8 cellular contexts compared by ENCODE assay signal in the genomic region with DNA sequence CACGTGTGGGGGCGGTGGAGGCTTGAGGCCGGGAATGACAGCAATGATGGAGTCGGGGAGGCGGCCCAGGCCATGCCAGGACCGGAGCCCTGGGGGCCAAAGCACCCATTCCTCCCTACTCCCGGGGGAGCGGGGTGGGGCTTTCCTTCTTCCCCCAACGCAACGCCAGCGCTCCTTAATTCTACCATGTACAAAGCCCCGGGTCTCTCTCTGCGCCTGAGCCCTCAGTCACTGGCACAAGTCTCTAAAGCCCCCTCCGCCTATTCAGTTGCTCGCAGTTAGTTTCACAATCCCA. TPM values are rescaled to one million over a fixed set of nuclear protein-coding genes. Genes with fewer than 3 reads are reported as not detected.
DNase-seq lines count a peak whose midpoint lies in the region; ATAC-seq and TF ChIP-seq lines count a peak whose summit lies in the region.

No MANE protein-coding gene starts in this region.

- no peak for ATAC-seq in CD8-positive, alpha-beta T cell
- ATAC-seq in GM18861 (IDR thresholded peaks at IDR 0.05; ENCODE audit: unreplicated experiment): no peak

- H3K9me3 Mint-ChIP-seq in CD8-positive, alpha-beta T cell: no peaks in the 10 kb centered on the region
- H3K9me3 Mint-ChIP-seq in neural crest cell: peaks cover 3% of the 10 kb centered on the region

- DNase-seq in CD8-positive, alpha-beta T cell: no peak
- no peak for DNase-seq in Jurkat, Clone E6-1 (ENCODE audit: low read depth, low spot score)
- no peak for DNase-seq in coronary artery (ENCODE audit: low spot score)
- no peak for DNase-seq in neural crest cell (ENCODE audit: low read depth, low spot score)
- no peak for DNase-seq in NCI-H2227 treated with DMSO at 0.1 percent for 48 hours (lab: John Stamatoyannopoulos, UW)
- no peak for DNase-seq in NCI-H510A (lab: John Stamatoyannopoulos, UW)
- no peak for DNase-seq in NCI-H774 (lab: John Stamatoyannopoulos, UW)

- H3K4me1 Mint-ChIP-seq in CD8-positive, alpha-beta T cell (ENCODE audit: low read depth): peaks cover 28% of the 10 kb centered on the region
- peaks cover 25% of the 10 kb centered on the region for H3K4me1 Mint-ChIP-seq in neural crest cell

- H3K9me3 ChIP-seq in CD8-positive, alpha-beta T cell (ENCODE audit: low read length): no peaks in the 10 kb centered on the region

- peaks cover 25% of the 10 kb centered on the region for H3K4me1 ChIP-seq in CD8-positive, alpha-beta T cell (ENCODE audit: insufficient read depth, low read length)

- H3K27ac Mint-ChIP-seq in CD8-positive, alpha-beta T cell: peak overlapping the region; percentile 72
- H3K27ac Mint-ChIP-seq in neural crest cell (ENCODE audit: unreplicated experiment): no peak overlapping the region

- H3K36me3 ChIP-seq in CD8-positive, alpha-beta T cell (ENCODE audit: insufficient read depth, low read length): no peaks in the 10 kb centered on the region

- H3K27me3 ChIP-seq in CD8-positive, alpha-beta T cell (ENCODE audit: insufficient read depth, low read length): no peaks in the 10 kb centered on the region

- no peak for TF ChIP-seq CTCF in CD8-positive, alpha-beta T cell (IDR thresholded peaks at IDR 0.05)
- TF ChIP-seq CTCF in coronary artery (IDR thresholded peaks at IDR 0.05): no peak
- no peak for TF ChIP-seq CTCF in neural crest cell (conservative IDR thresholded peaks at IDR 0.05)

- POLR2A ChIA-PET in CD8-positive, alpha-beta T cell (lab: Charles Lee): interaction anchor here (0.6 to 3.9 kb wide), 16 partner anchors 8 to 1011 kb away, joined by 3 to 38 read pairs (median 4); a partner anchor contains a TSS

- peak overlapping the region; percentile 89 for H3K4me3 Mint-ChIP-seq in CD8-positive, alpha-beta T cell
- H3K4me3 Mint-ChIP-seq in neural crest cell: peak overlapping the region; percentile 80

- H3K27ac ChIP-seq in CD8-positive, alpha-beta T cell (ENCODE audit: low read depth, low read length): peak overlapping the region; percentile 67
- H3K27ac ChIP-seq in coronary artery: peak overlapping the region; percentile 85 to 98

- CTCF ChIA-PET in CD8-positive, alpha-beta T cell (lab: Charles Lee): interaction anchor here (0.6 to 28.0 kb wide), 10 partner anchors 15 to 125 kb away, joined by 3 to 338 read pairs (median 6); no protein-coding TSS in a partner anchor

- intact Hi-C loops in CD8-positive, alpha-beta T cell (cut with DNase I, micrococcal nuclease): no loop called here

- H3K4me3 ChIP-seq in CD8-positive, alpha-beta T cell (ENCODE audit: low read depth, low read length): peak overlapping the region; percentile 79
- peak overlapping the region; percentile 62 for H3K4me3 ChIP-seq in Jurkat, Clone E6-1 (ENCODE audit: low read length)
- H3K4me3 ChIP-seq in coronary artery: peak overlapping the region; percentile 79

- H3K36me3 Mint-ChIP-seq in CD8-positive, alpha-beta T cell: peaks cover 7% of the 10 kb centered on the region
- H3K36me3 Mint-ChIP-seq in neural crest cell (ENCODE audit: low read depth): peaks cover 2% of the 10 kb centered on the region

- H3K27me3 Mint-ChIP-seq in CD8-positive, alpha-beta T cell (ENCODE audit: low read depth): no peaks in the 10 kb centered on the region
- H3K27me3 Mint-ChIP-seq in neural crest cell (ENCODE audit: low read depth): peaks cover 7% of the 10 kb centered on the region

RNA-seq across cellular contexts. Expression of a gene that starts 0.2 kb away (rescaled TPM):
- total RNA-seq in CD8-positive, alpha-beta T cell: 1 to 10 TPM; 2.8 to 3.3 TPM
- polyA plus RNA-seq in Jurkat, Clone E6-1 (2012; ENCODE audit: insufficient read depth, insufficient read length): 2.8 TPM
- total RNA-seq in neural crest cell: 3.6 and 4.0 TPM in 2 replicates

RNA-seq across cellular contexts. Expression of a gene that starts 13.3 kb away (rescaled TPM):
- 1 to 10 TPM; 4.1 to 6.1 TPM for total RNA-seq in CD8-positive, alpha-beta T cell
- 21.4 TPM for polyA plus RNA-seq in Jurkat, Clone E6-1 (2012; ENCODE audit: insufficient read depth, insufficient read length)
- total RNA-seq in neural crest cell: 19.9 and 20.4 TPM in 2 replicates

RNA-seq across cellular contexts. Expression of a gene that starts 15.4 kb away (rescaled TPM):
- total RNA-seq in CD8-positive, alpha-beta T cell: 10 to 100 TPM; 29.6 to 39.4 TPM
- 239 TPM for polyA plus RNA-seq in Jurkat, Clone E6-1 (2012; ENCODE audit: insufficient read depth, insufficient read length)
- 129 and 145 TPM in 2 replicates for total RNA-seq in neural crest cell

RNA-seq across cellular contexts. Expression of a gene that starts 15.7 kb away (rescaled TPM):
- 10 to 100 TPM; 20.1 to 23.6 TPM for total RNA-seq in CD8-positive, alpha-beta T cell
- 95.8 TPM for polyA plus RNA-seq in Jurkat, Clone E6-1 (2012; ENCODE audit: insufficient read depth, insufficient read length)
- 55.5 and 58.3 TPM in 2 replicates for total RNA-seq in neural crest cell

RNA-seq across cellular contexts. Expression of a gene that starts 27.7 kb away (rescaled TPM):
- total RNA-seq in CD8-positive, alpha-beta T cell: 100 to 1,000 TPM; 243 to 245 TPM
- 180 TPM for polyA plus RNA-seq in Jurkat, Clone E6-1 (2012; ENCODE audit: insufficient read depth, insufficient read length)
- total RNA-seq in neural crest cell: 53.3 and 59.7 TPM in 2 replicates
